In genomic region chr1:89842547-89843278, GRCh38 we compare ENCODE assay signal across 8 cellular contexts. TPM values are rescaled to one million over a fixed set of nuclear protein-coding genes. Genes with fewer than 3 reads are reported as not detected.
DNase-seq lines count a peak whose midpoint lies in the region; ATAC-seq and TF ChIP-seq lines count a peak whose summit lies in the region.

No MANE protein-coding gene starts in this region.

- peak overlapping the region; percentile 49 to 70 for H3K27ac ChIP-seq in right atrium auricular region

- H3K9me3 ChIP-seq in right atrium auricular region = no peaks in the 10 kb centered on the region

- H3K36me3 ChIP-seq in right atrium auricular region = no peaks in the 10 kb centered on the region

- H3K4me3 Mint-ChIP-seq in activated CD8-positive, alpha-beta T cell treated with anti-CD3 and anti-CD28 coated beads, Interleukin-2, amount 10 ng/mL, durations not matched to agents 7 days and 5 days = peak overlapping the region; percentile 91

- peaks cover 21% of the 10 kb centered on the region for H3K36me3 Mint-ChIP-seq in activated CD8-positive, alpha-beta T cell treated with anti-CD3 and anti-CD28 coated beads, Interleukin-2, amount 10 ng/mL, durations not matched to agents 7 days and 5 days (ENCODE audit: low read depth)

- H3K4me1 ChIP-seq in right atrium auricular region = peaks cover 0 to 18% of the 10 kb centered on the region in 2 donors

- H3K27ac Mint-ChIP-seq in activated CD8-positive, alpha-beta T cell treated with anti-CD3 and anti-CD28 coated beads, Interleukin-2, amount 10 ng/mL, durations not matched to agents 7 days and 5 days = peak overlapping the region; percentile 91

- peak overlapping the region; percentile 58 to 73 for H3K4me3 ChIP-seq in right atrium auricular region
- peak overlapping the region; percentile 84 for H3K4me3 ChIP-seq in skeletal muscle cell (ENCODE audit: low read depth, low read length)

- CTCF ChIA-PET in activated CD8-positive, alpha-beta T cell treated with anti-CD3 and anti-CD28 coated beads, Interleukin-2, amount 10 ng/mL, durations not matched to agents 7 days and 5 days (lab: Charles Lee) = interaction anchor here (0.6 to 6.3 kb wide), 35 partner anchors 9 to 235 kb away, joined by 3 to 42 read pairs (median 6); partner anchors contain the start of gene LRRC8D

- ATAC-seq in GM19438 (IDR thresholded peaks at IDR 0.05; ENCODE audit: low read depth, unreplicated experiment) (peak; percentile 44), HG03439 (IDR thresholded peaks at IDR 0.05; ENCODE audit: unreplicated experiment) (peak; percentile 43)
- peak; percentile 38 for ATAC-seq in activated CD8-positive, alpha-beta T cell treated with anti-CD3 and anti-CD28 coated beads, Interleukin-2, amount 10 ng/mL, durations not matched to agents 7 days and 5 days

- H3K9me3 Mint-ChIP-seq in activated CD8-positive, alpha-beta T cell treated with anti-CD3 and anti-CD28 coated beads, Interleukin-2, amount 10 ng/mL, durations not matched to agents 7 days and 5 days (ENCODE audit: insufficient read depth) = no peaks in the 10 kb centered on the region

- H3K4me1 Mint-ChIP-seq in activated CD8-positive, alpha-beta T cell treated with anti-CD3 and anti-CD28 coated beads, Interleukin-2, amount 10 ng/mL, durations not matched to agents 7 days and 5 days (ENCODE audit: low read depth) = peaks cover 50% of the 10 kb centered on the region

- peak; percentile 82 for DNase-seq in DMS53 treated with DMSO at 0.1 percent for 48 hours (lab: John Stamatoyannopoulos, UW; ENCODE audit: unreplicated experiment)
- DNase-seq in activated CD8-positive, alpha-beta T cell treated with anti-CD3 and anti-CD28 coated beads, Interleukin-2, amount 10 ng/mL, durations not matched to agents 7 days and 5 days = peak; percentile 17
- DNase-seq in right atrium auricular region (ENCODE audit: low spot score) = no peak
- no peak for DNase-seq in skeletal muscle cell (ENCODE audit: low read depth)
- DNase-seq in activated CD8-positive, alpha-beta memory T cell treated with anti-CD3 and anti-CD28 coated beads, Interleukin-2, amount 50 U/mL, for 4 hours = no peak
- DNase-seq in NCI-H1436 treated with DMSO at 0.1 percent for 48 hours (lab: John Stamatoyannopoulos, UW) = no peak

- H3K27me3 Mint-ChIP-seq in activated CD8-positive, alpha-beta T cell treated with anti-CD3 and anti-CD28 coated beads, Interleukin-2, amount 10 ng/mL, durations not matched to agents 7 days and 5 days (ENCODE audit: low read depth) = no peaks in the 10 kb centered on the region

- H3K27me3 ChIP-seq in right atrium auricular region = no peaks in the 10 kb centered on the region

- POLR2A ChIA-PET in activated CD8-positive, alpha-beta T cell treated with anti-CD3 and anti-CD28 coated beads, Interleukin-2, amount 10 ng/mL, durations not matched to agents 7 days and 5 days (lab: Charles Lee) = interaction anchor here (0.6 to 2.6 kb wide), 18 partner anchors 7 to 820 kb away, joined by 3 to 23 read pairs (median 4); partner anchors contain the start of genes GBP3 and LRRC8D

- TF ChIP-seq CTCF in right atrium auricular region (IDR thresholded peaks at IDR 0.05) = no peak

RNA-seq across cellular contexts. Expression of gene LRRC8D, which starts 21.9 kb away (rescaled TPM):
- total RNA-seq in activated CD8-positive, alpha-beta T cell treated with anti-CD3 and anti-CD28 coated beads, Interleukin-2, amount 10 ng/mL, durations not matched to agents 7 days and 5 days = 10 to 100 TPM; 23.9 to 25.7 TPM
- 10 to 100 TPM in 1 of 2 donors, 1 to 10 TPM in 1; 9.0 to 10.9 TPM for total RNA-seq in right atrium auricular region

Comparison
In these comparisons a context has a peak if more than half of its experiments do, and no peak if none do; other contexts are left out.
1. DNase-seq: peak in DMS53 treated with DMSO at 0.1 percent for 48 hours (single experiment) and activated CD8-positive, alpha-beta T cell treated with anti-CD3 and anti-CD28 coated beads, Interleukin-2, amount 10 ng/mL, durations not matched to agents 7 days and 5 days (single experiment); none in right atrium auricular region (single experiment), skeletal muscle cell (single experiment), activated CD8-positive, alpha-beta memory T cell treated with anti-CD3 and anti-CD28 coated beads, Interleukin-2, amount 50 U/mL, for 4 hours (single experiment) and NCI-H1436 treated with DMSO at 0.1 percent for 48 hours (single experiment).
2. Peak in every context shown above with its lines, with median percentiles within 50 percentile points of each other: ATAC-seq.